In the genomic region with DNA sequence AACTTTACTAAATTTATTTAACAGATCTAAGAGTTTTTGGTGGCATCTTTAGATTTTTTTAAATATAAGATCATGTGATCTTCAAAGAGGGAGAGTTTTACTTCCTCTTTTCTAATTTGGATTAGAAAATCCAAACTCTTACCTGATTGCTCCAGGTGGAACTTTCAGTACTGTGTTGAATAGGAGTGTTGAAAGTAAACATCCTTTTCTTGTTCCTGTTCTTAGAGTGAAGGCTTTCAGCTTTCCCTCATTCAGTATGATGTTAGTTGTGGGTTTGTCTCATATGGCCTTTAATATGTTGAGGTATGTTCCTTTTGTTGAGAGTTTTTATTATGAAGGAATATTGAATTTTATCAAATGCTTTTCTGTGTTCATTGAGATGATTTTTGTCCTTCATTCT, we compare ENCODE assay signal across 22 cellular contexts.
DNase-seq lines count a peak whose midpoint lies in the region; ATAC-seq and TF ChIP-seq lines count a peak whose summit lies in the region.
"Had no signal": no experiment of that assay in that cellular context is flagged by ENCODE, and none has a peak within 500 bp of the region (broad histone marks: within the 10 kb centered on the region; RNA-seq: fewer than 3 reads in every experiment).

No MANE protein-coding gene starts in this region.

- H3K36me3 ChIP-seq in right atrium auricular region = no peaks in the 10 kb centered on the region
- H3K36me3 ChIP-seq: cardiac muscle cell, gastroesophageal sphincter, thyroid gland had no signal

- no peak overlapping the region for H3K27ac ChIP-seq in right atrium auricular region
- H3K27ac ChIP-seq: cardiac muscle cell, gastroesophageal sphincter, psoas muscle, thyroid gland had no signal

- H3K4me3 ChIP-seq in right atrium auricular region = no peak overlapping the region
- H3K4me3 ChIP-seq: cardiac muscle cell, gastroesophageal sphincter, psoas muscle, thyroid gland had no signal

- H3K9me3 ChIP-seq in right atrium auricular region = peaks cover 0 to 20% of the 10 kb centered on the region in 2 donors
- H3K9me3 ChIP-seq: thyroid gland had no signal

- ATAC-seq in GM19395 (IDR thresholded peaks at IDR 0.05; ENCODE audit: unreplicated experiment) (peak; percentile 95), GM21723 (IDR thresholded peaks at IDR 0.05; ENCODE audit: unreplicated experiment) (peak; percentile 69), HG03159 (IDR thresholded peaks at IDR 0.05; ENCODE audit: unreplicated experiment) (peak; percentile 74), GM18861 (IDR thresholded peaks at IDR 0.05; ENCODE audit: unreplicated experiment) (no peak)
- ATAC-seq: gastroesophageal sphincter; left ventricle myocardium superior; naive thymus-derived CD4-positive, alpha-beta T cell; psoas muscle; stimulated activated naive CD8-positive, alpha-beta T cell treated with anti-CD3 and anti-CD28 coated beads, Interleukin-15, amount 100 ng/mL, for 72 hours had no signal

- no peaks in the 10 kb centered on the region for H3K4me1 ChIP-seq in right atrium auricular region
- H3K4me1 ChIP-seq: gastroesophageal sphincter, psoas muscle, thyroid gland had no signal

- no peak for DNase-seq in activated CD4-positive, alpha-beta T cell treated with anti-CD3 and anti-CD28 coated beads for 48 hours
- no peak for DNase-seq in activated CD4-positive, alpha-beta T cell treated with anti-CD3 and anti-CD28 coated beads, Interleukin-2, amount 50 U/mL, for 1 hour
- DNase-seq in right atrium auricular region (ENCODE audit: low spot score) = no peak
- DNase-seq: activated CD4-positive, alpha-beta T cell treated with anti-CD3 and anti-CD28 coated beads, Interleukin-2, amount 10 ng/mL, durations not matched to agents 24 days and 14 days; anterior cingulate cortex; CD4-positive, alpha-beta T cell; HCEC 1CT; hypothalamus; IMR-90; left ventricle myocardium superior; naive thymus-derived CD4-positive, alpha-beta T cell; NCI-H2081 treated with DMSO at 0.1 percent for 48 hours; nucleus accumbens; psoas muscle; stimulated activated naive CD8-positive, alpha-beta T cell treated with anti-CD3 and anti-CD28 coated beads, Interleukin-15, amount 100 ng/mL, for 72 hours; thyroid gland had no signal

- no peaks in the 10 kb centered on the region for H3K27me3 ChIP-seq in right atrium auricular region
- H3K27me3 ChIP-seq: cardiac muscle cell, gastroesophageal sphincter, thyroid gland had no signal

- no peak for TF ChIP-seq CTCF in right atrium auricular region (IDR thresholded peaks at IDR 0.05)
